In genomic region chr4:56469489-56470210, GRCh38 we compare ENCODE assay signal across 1 cellular context.
TF ChIP-seq lines count a peak whose summit lies in the region.

No MANE protein-coding gene starts in this region.

TF ChIP-seq in SK-N-SH, 30 proteins besides CTCF, POLR2A, EP300 and RAD21 (continued from another document):
- no peak for TF ChIP-seq ZBTB33 (IDR thresholded peaks at IDR 0.05; ENCODE audit: borderline replicate concordance, low read depth)
